14 cellular contexts compared by ENCODE assay signal in genomic region chr9:134968011-134968822, GRCh38. TPM values are rescaled to one million over a fixed set of nuclear protein-coding genes. Genes with fewer than 3 reads are reported as not detected.
DNase-seq lines count a peak whose midpoint lies in the region; ATAC-seq, FAIRE-seq and TF ChIP-seq lines count a peak whose summit lies in the region.
"Had no signal": no experiment of that assay in that cellular context is flagged by ENCODE, and none has a peak within 500 bp of the region (broad histone marks: within the 10 kb centered on the region; RNA-seq: fewer than 3 reads in every experiment).

No MANE protein-coding gene starts in this region.

- H3K27me3 ChIP-seq in lower lobe of right lung (ENCODE audit: low read depth): peaks cover 43% of the 10 kb centered on the region

- H3K9me3 Mint-ChIP-seq in natural killer cell treated with Interleukin-12 subunit alpha and Interleukin-12 subunit beta and Interleukin-15 and Interleukin-18, amount 100 ng/mL, for 72 hours: no peaks in the 10 kb centered on the region
- H3K9me3 Mint-ChIP-seq in natural killer cell: no peaks in the 10 kb centered on the region
- H3K9me3 Mint-ChIP-seq: activated CD4-positive, alpha-beta T cell treated with anti-CD3 and anti-CD28 coated beads, Interleukin-2, amount 10 ng/mL, durations not matched to agents 7 days and 5 days; immature natural killer cell had no signal

- no peak overlapping the region for H3K27ac ChIP-seq in lower lobe of right lung
- no peak overlapping the region for H3K27ac ChIP-seq in substantia nigra (ENCODE audit: low read depth, low read length, poor library complexity, severe bottlenecking)

- H3K27me3 Mint-ChIP-seq in natural killer cell treated with Interleukin-12 subunit alpha and Interleukin-12 subunit beta and Interleukin-15 and Interleukin-18, amount 100 ng/mL, for 72 hours: peaks cover 15 to 16% of the 10 kb centered on the region in 2 donors
- H3K27me3 Mint-ChIP-seq in natural killer cell (ENCODE audit: low read depth in 2 of 2): peaks cover 9 to 18% of the 10 kb centered on the region in 2 donors
- H3K27me3 Mint-ChIP-seq: activated CD4-positive, alpha-beta T cell treated with anti-CD3 and anti-CD28 coated beads, Interleukin-2, amount 10 ng/mL, durations not matched to agents 7 days and 5 days had no signal

- ATAC-seq in natural killer cell treated with Interleukin-12 subunit alpha and Interleukin-12 subunit beta and Interleukin-15 and Interleukin-18, amount 100 ng/mL, for 72 hours: no peak
- ATAC-seq in natural killer cell (no peak), lower lobe of right lung (no peak), HG03378 (IDR thresholded peaks at IDR 0.05; ENCODE audit: unreplicated experiment) (no peak)

- in situ Hi-C loops in astrocyte of the spinal cord (cut with HindIII; ENCODE audit: low sequenced_read_pairs): no loop called here

- H3K36me3 ChIP-seq in lower lobe of right lung: no peaks in the 10 kb centered on the region

- H3K9me3 ChIP-seq in lower lobe of right lung: no peaks in the 10 kb centered on the region

- no peaks in the 10 kb centered on the region for H3K36me3 Mint-ChIP-seq in natural killer cell treated with Interleukin-12 subunit alpha and Interleukin-12 subunit beta and Interleukin-15 and Interleukin-18, amount 100 ng/mL, for 72 hours
- no peaks in the 10 kb centered on the region for H3K36me3 Mint-ChIP-seq in natural killer cell
- H3K36me3 Mint-ChIP-seq: immature natural killer cell had no signal

- H3K27ac Mint-ChIP-seq in natural killer cell treated with Interleukin-12 subunit alpha and Interleukin-12 subunit beta and Interleukin-15 and Interleukin-18, amount 100 ng/mL, for 72 hours: no peak overlapping the region
- no peak overlapping the region for H3K27ac Mint-ChIP-seq in natural killer cell
- H3K27ac Mint-ChIP-seq: activated CD4-positive, alpha-beta T cell treated with anti-CD3 and anti-CD28 coated beads, Interleukin-2, amount 10 ng/mL, durations not matched to agents 7 days and 5 days; immature natural killer cell had no signal

- H3K4me3 Mint-ChIP-seq in natural killer cell treated with Interleukin-12 subunit alpha and Interleukin-12 subunit beta and Interleukin-15 and Interleukin-18, amount 100 ng/mL, for 72 hours: no peak overlapping the region
- no peak overlapping the region for H3K4me3 Mint-ChIP-seq in natural killer cell
- H3K4me3 Mint-ChIP-seq: activated CD4-positive, alpha-beta T cell treated with anti-CD3 and anti-CD28 coated beads, Interleukin-2, amount 10 ng/mL, durations not matched to agents 7 days and 5 days; immature natural killer cell had no signal

- intact Hi-C loops in natural killer cell (cut with micrococcal nuclease) (no loop called here), lower lobe of right lung (cut with DNase I) (no loop called here)

- H3K4me3 ChIP-seq in astrocyte of the spinal cord (ENCODE audit: low read depth, low read length) (no peak overlapping the region), lower lobe of right lung (no peak overlapping the region)

- no peaks in the 10 kb centered on the region for H3K4me1 ChIP-seq in lower lobe of right lung

- DNase-seq in natural killer cell treated with Interleukin-12 subunit alpha and Interleukin-12 subunit beta and Interleukin-15 and Interleukin-18, amount 100 ng/mL, for 72 hours (ENCODE audit: low spot score): peak; percentile 50
- no peak for DNase-seq in natural killer cell
- peak; percentile 0 for DNase-seq in astrocyte of the spinal cord (ENCODE audit: low read depth, low spot score)
- peak; percentile 24 for DNase-seq in lower lobe of right lung
- no peak for DNase-seq in D721Med (ENCODE audit: insufficient read length, low spot score)
- DNase-seq in substantia nigra (lab: John Stamatoyannopoulos, UW): no peak
- no peak for DNase-seq in Ammon's horn (ENCODE audit: low spot score)
- DNase-seq: activated CD4-positive, alpha-beta T cell treated with anti-CD3 and anti-CD28 coated beads, Interleukin-2, amount 10 ng/mL, durations not matched to agents 7 days and 5 days; EL; erythroblast; immature natural killer cell; NCI-H446 treated with DMSO at 0.1 percent for 48 hours had no signal

- H3K4me1 Mint-ChIP-seq in natural killer cell treated with Interleukin-12 subunit alpha and Interleukin-12 subunit beta and Interleukin-15 and Interleukin-18, amount 100 ng/mL, for 72 hours (ENCODE audit: low read depth in 2 of 2): peaks cover 0 to 2% of the 10 kb centered on the region in 2 donors
- no peaks in the 10 kb centered on the region for H3K4me1 Mint-ChIP-seq in natural killer cell
- H3K4me1 Mint-ChIP-seq: activated CD4-positive, alpha-beta T cell treated with anti-CD3 and anti-CD28 coated beads, Interleukin-2, amount 10 ng/mL, durations not matched to agents 7 days and 5 days; immature natural killer cell had no signal

- FAIRE-seq in D721Med (lab: Jason Lieb, UNC): no peak
- FAIRE-seq: bronchial epithelial cell had no signal

- no peak for TF ChIP-seq CTCF in natural killer cell (IDR thresholded peaks at IDR 0.05)
- TF ChIP-seq CTCF in astrocyte of the spinal cord (IDR thresholded peaks at IDR 0.05; ENCODE audit: low read depth, low read length): no peak
- TF ChIP-seq CTCF in lower lobe of right lung (IDR thresholded peaks at IDR 0.05): no peak
- TF ChIP-seq CTCF in D721Med (IDR thresholded peaks at IDR 0.05; ENCODE audit: insufficient read depth, missing control alignments): no peak

RNA-seq across cellular contexts. Expression of gene FCN1, which starts 50.5 kb away (rescaled TPM):
- not detected for total RNA-seq in natural killer cell treated with Interleukin-12 subunit alpha and Interleukin-12 subunit beta and Interleukin-15 and Interleukin-18, amount 100 ng/mL, for 72 hours
- total RNA-seq in natural killer cell: 10 to 100 TPM; 22.7 to 70.3 (median 26.9) TPM
- 84.4 TPM for total RNA-seq in lower lobe of right lung
- total RNA-seq: activated CD4-positive, alpha-beta T cell treated with anti-CD3 and anti-CD28 coated beads, Interleukin-2, amount 10 ng/mL, durations not matched to agents 7 days and 5 days; bronchial epithelial cell had no signal

Comparison
In these comparisons a context has a peak if more than half of its experiments do, and no peak if none do; other contexts are left out.
1. DNase-seq: peak in natural killer cell treated with Interleukin-12 subunit alpha and Interleukin-12 subunit beta and Interleukin-15 and Interleukin-18, amount 100 ng/mL, for 72 hours (single experiment), astrocyte of the spinal cord (single experiment) and lower lobe of right lung (single experiment); none in natural killer cell (single experiment), D721Med (single experiment), substantia nigra (0 of 49) and Ammon's horn (single experiment).
2. RNA of gene FCN1, which starts 50.5 kb away (total RNA-seq): 84.4 TPM in lower lobe of right lung (single experiment) and 22.7 to 70.3 TPM in natural killer cell; not detected in natural killer cell treated with Interleukin-12 subunit alpha and Interleukin-12 subunit beta and Interleukin-15 and Interleukin-18, amount 100 ng/mL, for 72 hours; every median in the first group is over 10 times any median in the second.